ENCODE assay signal across 9 cellular contexts in the genomic region with DNA sequence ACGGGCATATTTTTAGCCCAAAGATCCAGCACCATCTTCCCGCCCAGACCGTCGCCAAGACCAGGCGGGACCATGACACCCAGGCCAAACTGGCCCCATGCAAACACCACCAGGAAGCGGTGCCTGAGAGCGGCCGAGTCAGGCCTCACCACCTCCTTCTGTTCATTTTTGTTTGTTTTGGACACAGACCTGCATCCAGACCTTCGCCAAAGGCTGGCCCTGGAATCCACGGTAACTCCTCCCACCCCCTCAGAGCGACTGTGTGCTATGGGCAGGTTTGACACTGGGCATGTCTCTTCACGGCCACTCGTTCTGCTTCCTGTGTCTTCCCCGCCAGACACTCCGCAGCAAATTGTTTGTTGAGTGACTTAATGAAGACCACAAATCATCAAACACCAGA. TPM values are rescaled to one million over a fixed set of nuclear protein-coding genes. Genes with fewer than 3 reads are reported as not detected.
DNase-seq lines count a peak whose midpoint lies in the region; ATAC-seq, FAIRE-seq and TF ChIP-seq lines count a peak whose summit lies in the region.
"Had no signal": no experiment of that assay in that cellular context is flagged by ENCODE, and none has a peak within 500 bp of the region (broad histone marks: within the 10 kb centered on the region; RNA-seq: fewer than 3 reads in every experiment).

No MANE protein-coding gene starts in this region.

- no peaks in the 10 kb centered on the region for H3K9me3 ChIP-seq in HepG2 (ENCODE audit: low read length)
- no peaks in the 10 kb centered on the region for H3K9me3 ChIP-seq in thoracic aorta
- no peaks in the 10 kb centered on the region for H3K9me3 ChIP-seq in CD4-positive, alpha-beta T cell (ENCODE audit: control insufficient read depth, low read length)

- ATAC-seq in HepG2 (no peak), thoracic aorta (ENCODE audit: insufficient number of reproducible peaks, low FRiP score, low read depth) (peak; percentile 15), T-cell (replicated peaks in 1 of 4) (no peak)
- ATAC-seq in CD4-positive, alpha-beta T cell (ENCODE audit: poor library complexity): no peak

- H3K27ac ChIP-seq in HepG2 (ENCODE audit: extremely low read length, insufficient read depth, low read length) (no peak overlapping the region), thoracic aorta (peak overlapping the region; percentile 97)
- no peak overlapping the region for H3K27ac ChIP-seq in CD4-positive, alpha-beta T cell (ENCODE audit: low read depth, low read length)

- no peak for TF ChIP-seq RAD21 in HepG2 (CRISPR knock-in tag; IDR thresholded peaks at IDR 0.05)

- POLR2A ChIA-PET in HepG2 (lab: Yijun Ruan, JAX) (no interaction called here), T-cell (lab: Charles Lee) (no interaction called here)
- POLR2A ChIA-PET in CD4-positive, alpha-beta T cell (lab: Charles Lee): no interaction called here

- H3K4me3 ChIP-seq in cardiac fibroblast (replicated peaks in 1 of 2; ENCODE audit: low read depth in 2 of 2, low read length in 2 of 2) (no peak overlapping the region), HepG2 (replicated peaks in 1 of 3; ENCODE audit: insufficient read depth in 1 of 3, low read depth in 2 of 3, low read length in 3 of 3) (no peak overlapping the region), thoracic aorta (peak overlapping the region; percentile 44)

- TF ChIP-seq POLR2A in HepG2 (IDR thresholded peaks at IDR 0.05; ENCODE audit: insufficient read depth in 1 of 2, low read depth in 2 of 2, low read length in 2 of 2): no peak

- intact Hi-C loops in HepG2 (cut with micrococcal nuclease; ENCODE audit: unreplicated experiment): no loop called here
- intact Hi-C loops in CD4-positive, alpha-beta T cell (cut with DNase I, micrococcal nuclease): no loop called here

- TF ChIP-seq CTCF in cardiac fibroblast (IDR thresholded peaks at IDR 0.05; ENCODE audit: low read depth, low read length) (no peak), HepG2 (CRISPR knock-in tag; IDR thresholded peaks at IDR 0.05) (no peak), thoracic aorta (IDR thresholded peaks at IDR 0.05) (no peak)
- no peak for TF ChIP-seq CTCF in CD4-positive, alpha-beta T cell (IDR thresholded peaks at IDR 0.05)

- H3K27ac Mint-ChIP-seq in T-cell: no peak overlapping the region
- no peak overlapping the region for H3K27ac Mint-ChIP-seq in CD4-positive, alpha-beta T cell

- no peaks in the 10 kb centered on the region for H3K27me3 ChIP-seq in HepG2 (ENCODE audit: control insufficient read depth in 1 of 2, insufficient read depth in 2 of 2, low read length in 2 of 2)
- no peaks in the 10 kb centered on the region for H3K27me3 ChIP-seq in thoracic aorta (replicated peaks; ENCODE audit: insufficient read depth)
- H3K27me3 ChIP-seq in CD4-positive, alpha-beta T cell (ENCODE audit: control insufficient read depth, insufficient read depth, low read length): no peaks in the 10 kb centered on the region

- peaks cover 24% of the 10 kb centered on the region for H3K79me2 ChIP-seq in HepG2 (ENCODE audit: insufficient read depth, low read length)

- H3K27me3 Mint-ChIP-seq in T-cell: no peaks in the 10 kb centered on the region
- no peaks in the 10 kb centered on the region for H3K27me3 Mint-ChIP-seq in CD4-positive, alpha-beta T cell

- H3K4me3 Mint-ChIP-seq in T-cell: no peak overlapping the region
- H3K4me3 Mint-ChIP-seq in CD4-positive, alpha-beta T cell: no peak overlapping the region

- WGBS in HepG2 (ENCODE audit: low lambda C conversion rate): 80% methylated on average over 13 of the region's 15 CpGs

- no peaks in the 10 kb centered on the region for H3K9me3 Mint-ChIP-seq in T-cell
- H3K9me3 Mint-ChIP-seq in CD4-positive, alpha-beta T cell: no peaks in the 10 kb centered on the region

- peak; percentile 20 for DNase-seq in NCI-H1092 treated with DMSO at 0.1 percent for 48 hours (lab: John Stamatoyannopoulos, UW)
- DNase-seq in cardiac fibroblast (ENCODE audit: low read depth in 2 of 2): peak; percentile 75 to 84
- peak; percentile 34 for DNase-seq in HepG2 (ENCODE audit: low spot score)
- DNase-seq in thoracic aorta (ENCODE audit: low spot score): peak; percentile 53
- DNase-seq in NCI-H2227 treated with DMSO at 0.1 percent for 48 hours (lab: John Stamatoyannopoulos, UW): no peak
- DNase-seq in T-cell: no peak
- DNase-seq in GF-D8 (lab: John Stamatoyannopoulos, UW): no peak
- no peak for DNase-seq in CD4-positive, alpha-beta T cell
- DNase-seq: activated naive CD4-positive, alpha-beta T cell treated with anti-CD3 and anti-CD28 coated beads, Interleukin-2, amount 50 U/mL, for 16 hours had no signal

- FAIRE-seq in HepG2 (lab: Jason Lieb, UNC): no peak

- H3K9ac ChIP-seq in HepG2 (ENCODE audit: insufficient read depth, low read depth, low read length): no peak overlapping the region

- H3K4me1 ChIP-seq in HepG2 (ENCODE audit: insufficient read depth, low read length) (peaks cover 29% of the 10 kb centered on the region), thoracic aorta (ENCODE audit: control insufficient read depth in 1 of 2, low read depth in 2 of 2) (peaks cover 46 to 99% of the 10 kb centered on the region in 2 donors)

- no peak overlapping the region for H2AFZ ChIP-seq in HepG2 (ENCODE audit: low read length)

- H4K20me1 ChIP-seq in HepG2 (ENCODE audit: insufficient read depth, low read length): no peaks in the 10 kb centered on the region

- TF ChIP-seq EP300 in HepG2 (IDR thresholded peaks at IDR 0.05; ENCODE audit: low read depth in 2 of 2, low read length in 2 of 2) (no peak), HepG2 (CRISPR knock-in tag; IDR thresholded peaks at IDR 0.05; ENCODE audit: borderline replicate concordance) (no peak)

- no peak overlapping the region for H3K4me2 ChIP-seq in HepG2 (ENCODE audit: low read depth, low read length)

- no TSS peak for BruUV-seq in HepG2 (replicated peaks; lab: Mats Ljungman, UMichigan)

- CTCF ChIA-PET in HepG2 (lab: Yijun Ruan, JAX; ENCODE audit: low intra/inter-chr PET ratio, low total read pairs): no interaction called here
- CTCF ChIA-PET in T-cell (lab: Charles Lee): no interaction called here
- CTCF ChIA-PET in CD4-positive, alpha-beta T cell (lab: Charles Lee): no interaction called here

- in situ Hi-C loops in HepG2 (cut with HindIII; ENCODE audit: extremely low pct_ligation_motif_present, low pct_unique_long_range_greater_than_20kb): no loop called here

- H3K36me3 ChIP-seq in HepG2 (replicated peaks in 1 of 2; ENCODE audit: control insufficient read depth in 1 of 2, insufficient read depth in 2 of 2, low read length in 2 of 2): no peaks in the 10 kb centered on the region; a peak in 1 of 5 replicates
- no peaks in the 10 kb centered on the region for H3K36me3 ChIP-seq in thoracic aorta

- H3K4me1 Mint-ChIP-seq in T-cell: peaks cover 22 to 44% (median 34%) of the 10 kb centered on the region in 3 donors
- peaks cover 37% of the 10 kb centered on the region for H3K4me1 Mint-ChIP-seq in CD4-positive, alpha-beta T cell (ENCODE audit: low read depth)

- H3K36me3 Mint-ChIP-seq in T-cell: peaks cover 5% of the 10 kb centered on the region
- H3K36me3 Mint-ChIP-seq in CD4-positive, alpha-beta T cell (ENCODE audit: low read depth): peaks cover 13% of the 10 kb centered on the region

TF ChIP-seq in HepG2, 621 proteins besides CTCF, POLR2A, EP300 and RAD21 (continues in another document):
- TF ChIP-seq ZNF138 (CRISPR knock-in tag; IDR thresholded peaks at IDR 0.05; ENCODE audit: low read depth) (no peak), IRX3 (CRISPR knock-in tag; IDR thresholded peaks at IDR 0.05; ENCODE audit: borderline replicate concordance, low read depth) (no peak), ZNF3 (CRISPR knock-in tag; IDR thresholded peaks at IDR 0.05) (peak; percentile 83), GTF3A (CRISPR knock-in tag; conservative IDR thresholded peaks at IDR 0.05) (no peak), ZNF20 (CRISPR knock-in tag; IDR thresholded peaks at IDR 0.05) (no peak)

RNA-seq across cellular contexts. Expression of a gene that starts 47.2 kb away (rescaled TPM):
- total RNA-seq in HepG2 (2016; rRNA removed; fragmentation: Illumina TruSeq; extraction: Trizol) (5.7 and 6.1 TPM in 2 replicates), thoracic aorta (100 to 1,000 TPM; 228 to 229 TPM), T-cell (100 to 1,000 TPM; 108 to 140 (median 127) TPM)
- 10.5 and 12.4 TPM in 2 replicates for total RNA-seq in HepG2 (2016; cell fraction: cytosol; rRNA removed; fragmentation: Illumina TruSeq; extraction: Trizol; ENCODE audit: low read depth)
- total RNA-seq in HepG2 (2016; cell fraction: insoluble cytoplasmic fraction; rRNA removed; fragmentation: Illumina TruSeq; extraction: Trizol): 5.6 and 7.1 TPM in 2 replicates
- 15.2 and 16.6 TPM in 2 replicates for total RNA-seq in HepG2 (2016; cell fraction: membrane; rRNA removed; fragmentation: Illumina TruSeq; extraction: Trizol)
- total RNA-seq in HepG2 (2016; cell fraction: nucleus; rRNA removed; fragmentation: Illumina TruSeq; extraction: Trizol): 12.4 and 13.1 TPM in 2 replicates
- 4.5 and 4.8 TPM in 2 replicates for polyA plus RNA-seq in HepG2 (2011; rRNA removed)
- polyA plus RNA-seq in HepG2 (2011; cell fraction: cytosol; rRNA removed): 2.8 and 4.1 TPM in 2 replicates
- polyA plus RNA-seq in HepG2 (2011; cell fraction: nucleus; rRNA removed): 30.4 and 39.4 TPM in 2 replicates
- polyA plus RNA-seq in HepG2 (2012): 32.8 and 41.1 TPM in 2 replicates
- 2.8 and 3.1 TPM in 2 replicates for polyA plus RNA-seq in HepG2 (2016; cell fraction: cytosol; fragmentation: Illumina TruSeq; extraction: Trizol; ENCODE audit: low read depth)
- 17.3 and 24.8 TPM in 2 replicates for polyA plus RNA-seq in HepG2 (2016; cell fraction: insoluble cytoplasmic fraction; fragmentation: Illumina TruSeq; extraction: Trizol; ENCODE audit: low read depth)
- polyA plus RNA-seq in HepG2 (2016; cell fraction: membrane; fragmentation: Illumina TruSeq; extraction: Trizol; ENCODE audit: low read depth): 7.1 and 8.9 TPM in 2 replicates
- 43.0 and 54.1 TPM in 2 replicates for polyA plus RNA-seq in HepG2 (2016; cell fraction: nucleus; fragmentation: Illumina TruSeq; extraction: Trizol; ENCODE audit: insufficient read depth, low read depth)
- 21.9 and 23.2 TPM in 2 replicates for polyA minus RNA-seq in HepG2 (2011; rRNA and poly(A)+ RNA removed; ENCODE audit: low replicate concordance)
- 16.5 and 17.0 TPM in 2 replicates for polyA minus RNA-seq in HepG2 (2011; cell fraction: cytosol; rRNA and poly(A)+ RNA removed)
- polyA minus RNA-seq in HepG2 (2011; cell fraction: nucleus; rRNA and poly(A)+ RNA removed): 20.9 and 22.6 TPM in 2 replicates
- 100 to 1,000 TPM; 133 to 140 TPM for total RNA-seq in CD4-positive, alpha-beta T cell

Comparison
In these comparisons a context has a peak if more than half of its experiments do, and no peak if none do; other contexts are left out.
1. DNase-seq: peak in NCI-H1092 treated with DMSO at 0.1 percent for 48 hours (single experiment), cardiac fibroblast (2 of 2), HepG2 (single experiment) and thoracic aorta (single experiment); none in NCI-H2227 treated with DMSO at 0.1 percent for 48 hours (single experiment), T-cell (0 of 34), GF-D8 (single experiment) and CD4-positive, alpha-beta T cell (0 of 10).
2. H3K27ac ChIP-seq: peak in thoracic aorta (2 of 2); none in HepG2 (single experiment) and CD4-positive, alpha-beta T cell (single experiment).
3. RNA of a gene that starts 47.2 kb away (total RNA-seq): 228 to 229 TPM in thoracic aorta, 133 to 140 TPM in CD4-positive, alpha-beta T cell and 108 to 140 TPM in T-cell; 5.6 to 16.6 TPM in HepG2; every median in the first group is over 4 times any median in the second.